Comparison of ENCODE assay signal across 9 cellular contexts in the genomic region with DNA sequence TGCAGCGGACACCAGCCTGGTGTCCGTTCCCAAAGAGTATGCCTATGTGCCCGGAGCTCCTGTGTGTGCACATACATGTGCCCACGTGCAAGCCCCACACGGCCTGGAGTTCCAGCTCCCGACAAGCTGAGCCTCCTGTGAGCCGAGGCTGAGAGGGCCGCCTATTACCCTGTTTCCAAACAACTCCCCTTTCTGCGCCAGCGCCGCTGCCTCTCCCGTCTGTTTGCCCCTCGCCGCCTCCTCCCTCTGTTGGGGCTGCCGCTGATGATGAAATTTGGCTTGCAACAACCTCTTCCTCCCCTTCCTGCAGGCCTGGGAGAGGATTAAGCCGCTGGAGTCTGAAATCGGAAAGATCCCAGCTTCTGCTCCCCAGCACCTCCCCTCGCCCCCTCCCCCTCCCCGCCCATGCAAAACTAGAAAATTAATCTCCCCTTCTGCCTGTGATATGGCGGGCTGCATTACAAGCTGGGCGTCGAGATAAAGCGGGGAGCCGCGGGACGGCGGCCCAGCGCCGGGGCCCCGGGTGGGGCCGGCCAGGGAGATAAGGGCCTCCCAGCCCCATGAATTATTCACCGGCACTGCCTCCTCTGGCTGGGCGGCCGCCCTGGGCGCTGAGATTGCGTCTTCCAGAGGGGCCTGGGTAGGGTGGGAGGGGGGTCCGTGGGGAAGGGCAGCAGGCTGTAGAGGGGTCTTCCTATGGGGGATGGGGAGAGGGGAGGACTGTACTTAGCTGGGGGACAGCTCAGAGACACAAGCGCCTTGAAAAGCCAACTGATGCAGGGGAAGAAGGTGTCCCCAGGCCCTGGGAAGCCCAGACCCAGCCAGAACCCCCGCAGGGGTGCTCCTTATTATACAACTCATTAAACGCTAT. TPM values are rescaled to one million over a fixed set of nuclear protein-coding genes. Genes with fewer than 3 reads are reported as not detected.
DNase-seq lines count a peak whose midpoint lies in the region; ATAC-seq, FAIRE-seq and TF ChIP-seq lines count a peak whose summit lies in the region.
"Had no signal": no experiment of that assay in that cellular context is flagged by ENCODE, and none has a peak within 500 bp of the region (broad histone marks: within the 10 kb centered on the region; RNA-seq: fewer than 3 reads in every experiment).

No MANE protein-coding gene starts in this region.

- ATAC-seq in SK-N-SH treated with all-trans-retinoic acid at 6 μM for 48 hours, result no peak
- ATAC-seq in HepG2, result peak; percentile 78
- ATAC-seq in upper lobe of right lung, result peak; percentile 90
- ATAC-seq in stimulated activated memory B cell treated with anti-CD40 and anti-IgM and Interleukin-4, amounts not matched to agents 10 μg/mL and 1 μg/mL and 100 μg/mL, for 72 hours, result no peak

- peaks cover 7% of the 10 kb centered on the region for H3K27me3 ChIP-seq in SK-N-SH (ENCODE audit: insufficient read depth)
- peaks cover 1 to 55% of the 10 kb centered on the region in 2 experiments; a peak in 4 of 5 replicates for H3K27me3 ChIP-seq in HepG2 (ENCODE audit: control insufficient read depth in 1 of 2, insufficient read depth in 2 of 2, low read length in 2 of 2)
- H3K27me3 ChIP-seq in upper lobe of right lung, result no peaks in the 10 kb centered on the region

- no peak for FAIRE-seq in HepG2 (lab: Jason Lieb, UNC)

- TF ChIP-seq POLR2A in HepG2 (IDR thresholded peaks at IDR 0.05; ENCODE audit: insufficient read depth in 1 of 2, low read depth in 2 of 2, low read length in 2 of 2), result no peak

- TF ChIP-seq CTCF in SK-N-SH (IDR thresholded peaks at IDR 0.05) (no peak), chondrocyte (IDR thresholded peaks at IDR 0.05) (no peak), HepG2 (CRISPR knock-in tag; IDR thresholded peaks at IDR 0.05) (no peak), upper lobe of right lung (IDR thresholded peaks at IDR 0.05) (no peak)

- TF ChIP-seq EP300 in SK-N-SH (IDR thresholded peaks at IDR 0.05; ENCODE audit: borderline replicate concordance in 1 of 2, low read depth in 1 of 2, low read length in 1 of 2) (no peak), HepG2 (IDR thresholded peaks at IDR 0.05; ENCODE audit: low read depth in 2 of 2, low read length in 2 of 2) (no peak), HepG2 (CRISPR knock-in tag; IDR thresholded peaks at IDR 0.05; ENCODE audit: borderline replicate concordance) (no peak)

- no peaks in the 10 kb centered on the region for H3F3A ChIP-seq in SK-N-SH (replicated peaks; ENCODE audit: insufficient read depth)

- intact Hi-C loops in HepG2 (cut with micrococcal nuclease; ENCODE audit: unreplicated experiment) (no loop called here), upper lobe of right lung (cut with DNase I) (loop anchor here (10.0 kb wide), 1 partner anchor 186 kb away; no protein-coding TSS in a partner anchor)

- H3K27ac ChIP-seq in SK-N-SH (ENCODE audit: low read depth in 2 of 2, low read length in 1 of 2), result no peak overlapping the region
- H3K27ac ChIP-seq in HepG2 (ENCODE audit: extremely low read length, insufficient read depth, low read length), result no peak overlapping the region
- H3K27ac ChIP-seq in upper lobe of right lung, result no peak overlapping the region

- no TSS peak for BruUV-seq in HepG2 (replicated peaks; lab: Mats Ljungman, UMichigan)

- H3K4me1 ChIP-seq in SK-N-SH (ENCODE audit: control insufficient read depth in 1 of 2, insufficient read depth in 2 of 2, low read depth in 1 of 2, low read length in 1 of 2) (peaks cover 0 to 6% of the 10 kb centered on the region in 2 experiments; a peak in 1 of 4 replicates), HepG2 (ENCODE audit: insufficient read depth, low read length) (peaks cover 24% of the 10 kb centered on the region), upper lobe of right lung (peaks cover 6% of the 10 kb centered on the region)

- H2AFZ ChIP-seq in SK-N-SH (ENCODE audit: low read depth) (no peak overlapping the region), HepG2 (ENCODE audit: low read length) (no peak overlapping the region)

- WGBS in SK-N-SH (ENCODE audit: low lambda C conversion rate), result 78% methylated on average over 36 of the region's 40 CpGs
- WGBS in HepG2 (ENCODE audit: low lambda C conversion rate), result 6% methylated on average over 25 of the region's 40 CpGs

- H3K9me3 ChIP-seq in SK-N-SH (no peaks in the 10 kb centered on the region), HepG2 (ENCODE audit: low read length) (no peaks in the 10 kb centered on the region), upper lobe of right lung (no peaks in the 10 kb centered on the region)

- CTCF ChIA-PET in SK-N-SH (lab: Yijun Ruan, JAX) (interaction anchor here (0.8 to 37.6 kb wide), 6 partner anchors 11 to 184 kb away, joined by 3 to 1401 read pairs (median 12); partner anchors contain the start of genes AQP5 and AQP6), HepG2 (lab: Yijun Ruan, JAX; ENCODE audit: low intra/inter-chr PET ratio, low total read pairs) (no interaction called here)

- H3K4me3 Mint-ChIP-seq in chondrocyte (ENCODE audit: unreplicated experiment), result no peak overlapping the region
- H3K4me3 Mint-ChIP-seq in stimulated activated memory B cell treated with anti-CD40 and anti-IgM and Interleukin-4, amounts not matched to agents 10 μg/mL and 1 μg/mL and 100 μg/mL, for 72 hours, result no peak overlapping the region
- H3K4me3 Mint-ChIP-seq: CD4-positive, CD25-positive, alpha-beta regulatory T cell had no signal

- H3K79me2 ChIP-seq in SK-N-SH (ENCODE audit: insufficient read depth) (no peaks in the 10 kb centered on the region), HepG2 (ENCODE audit: insufficient read depth, low read length) (no peaks in the 10 kb centered on the region)

- DNase-seq in SK-N-SH (peak; percentile 44), chondrocyte (ENCODE audit: low spot score) (peak; percentile 37), HepG2 (ENCODE audit: low spot score) (peak; percentile 46), upper lobe of right lung (peak; percentile 86), NCI-H510A (lab: John Stamatoyannopoulos, UW) (no peak)
- no peak for DNase-seq in NK-92 treated with Interleukin-12 subunit alpha and Interleukin-12 subunit beta, amount 100 ng/mL, for 24 hours (lab: John Stamatoyannopoulos, UW)
- DNase-seq: CD4-positive, CD25-positive, alpha-beta regulatory T cell had no signal

- H3K36me3 ChIP-seq in SK-N-SH (replicated peaks in 1 of 2; ENCODE audit: control insufficient read depth in 1 of 2, insufficient read depth in 2 of 2, low read length in 1 of 2) (no peaks in the 10 kb centered on the region), HepG2 (replicated peaks in 1 of 2; ENCODE audit: control insufficient read depth in 1 of 2, insufficient read depth in 2 of 2, low read length in 2 of 2) (no peaks in the 10 kb centered on the region), upper lobe of right lung (no peaks in the 10 kb centered on the region)

- H3K9me2 ChIP-seq in SK-N-SH, result no peaks in the 10 kb centered on the region

- no peak overlapping the region for H3K27ac Mint-ChIP-seq in chondrocyte (ENCODE audit: unreplicated experiment)
- H3K27ac Mint-ChIP-seq in stimulated activated memory B cell treated with anti-CD40 and anti-IgM and Interleukin-4, amounts not matched to agents 10 μg/mL and 1 μg/mL and 100 μg/mL, for 72 hours, result no peak overlapping the region

- POLR2A ChIA-PET in SK-N-SH (lab: Yijun Ruan, JAX) (interaction anchor here (1.0 kb wide), 1 partner anchor 72 kb away, joined by 3 read pairs; no protein-coding TSS in a partner anchor), HepG2 (lab: Yijun Ruan, JAX) (no interaction called here)

- no peak overlapping the region for H3K4me2 ChIP-seq in SK-N-SH
- peak overlapping the region; percentile 90 for H3K4me2 ChIP-seq in HepG2 (ENCODE audit: low read depth, low read length)

- H3K4me1 Mint-ChIP-seq in chondrocyte (ENCODE audit: low read depth), result peaks cover under 1% of the 10 kb centered on the region
- H3K4me1 Mint-ChIP-seq in stimulated activated memory B cell treated with anti-CD40 and anti-IgM and Interleukin-4, amounts not matched to agents 10 μg/mL and 1 μg/mL and 100 μg/mL, for 72 hours, result peaks cover 3% of the 10 kb centered on the region

- in situ Hi-C loops in HepG2 (cut with HindIII; ENCODE audit: extremely low pct_ligation_motif_present, low pct_unique_long_range_greater_than_20kb), result loop anchor here (10.0 kb wide), 1 partner anchor 186 kb away; no protein-coding TSS in a partner anchor

- H3K36me3 Mint-ChIP-seq in chondrocyte (ENCODE audit: low read depth), result peaks cover 2% of the 10 kb centered on the region
- no peaks in the 10 kb centered on the region for H3K36me3 Mint-ChIP-seq in stimulated activated memory B cell treated with anti-CD40 and anti-IgM and Interleukin-4, amounts not matched to agents 10 μg/mL and 1 μg/mL and 100 μg/mL, for 72 hours
- H3K36me3 Mint-ChIP-seq: CD4-positive, CD25-positive, alpha-beta regulatory T cell had no signal

- TF ChIP-seq RAD21 in SK-N-SH (IDR thresholded peaks at IDR 0.05; ENCODE audit: low read length) (no peak), HepG2 (CRISPR knock-in tag; IDR thresholded peaks at IDR 0.05) (no peak)

- H3K4me3 ChIP-seq in SK-N-SH (ENCODE audit: low read depth in 2 of 2, low read length in 1 of 2) (no peak overlapping the region), HepG2 (replicated peaks in 1 of 3; ENCODE audit: insufficient read depth in 1 of 3, low read depth in 2 of 3, low read length in 3 of 3) (peak overlapping the region; percentile 51 to 66 (median 59)), upper lobe of right lung (peak overlapping the region; percentile 36)

- H3K9ac ChIP-seq in SK-N-SH, result no peak overlapping the region
- H3K9ac ChIP-seq in HepG2 (ENCODE audit: insufficient read depth, low read depth, low read length), result no peak overlapping the region

- peaks cover 39% of the 10 kb centered on the region for H3K27me3 Mint-ChIP-seq in chondrocyte (ENCODE audit: low read depth)
- H3K27me3 Mint-ChIP-seq in stimulated activated memory B cell treated with anti-CD40 and anti-IgM and Interleukin-4, amounts not matched to agents 10 μg/mL and 1 μg/mL and 100 μg/mL, for 72 hours, result peaks cover 49% of the 10 kb centered on the region

- H3K9me3 Mint-ChIP-seq in chondrocyte (ENCODE audit: low read depth), result no peaks in the 10 kb centered on the region
- H3K9me3 Mint-ChIP-seq in stimulated activated memory B cell treated with anti-CD40 and anti-IgM and Interleukin-4, amounts not matched to agents 10 μg/mL and 1 μg/mL and 100 μg/mL, for 72 hours, result no peaks in the 10 kb centered on the region

- H4K20me1 ChIP-seq in SK-N-SH (ENCODE audit: insufficient read depth) (no peaks in the 10 kb centered on the region), HepG2 (ENCODE audit: insufficient read depth, low read length) (no peaks in the 10 kb centered on the region)

RNA-seq across cellular contexts. Expression of gene ASIC1, which starts 6.8 kb away (rescaled TPM):
- polyA plus RNA-seq in SK-N-SH (2012; rRNA removed) (24.3 and 28.4 TPM in 2 replicates), HepG2 (2011; rRNA removed) (1.3 and 1.5 TPM in 2 replicates)
- 13.0 and 18.6 TPM in 2 replicates for polyA plus RNA-seq in SK-N-SH (2012; cell fraction: cytosol; rRNA removed)
- polyA plus RNA-seq in SK-N-SH (2012; cell fraction: nucleus; rRNA removed), result 49.9 and 58.9 TPM in 2 replicates
- total RNA-seq in chondrocyte (2.5 to 4.4 TPM (median 3.9 TPM) in 3 replicates), HepG2 (2016; rRNA removed; fragmentation: Illumina TruSeq; extraction: Trizol) (0.24 and 0.44 TPM in 2 replicates), upper lobe of right lung (0.35 TPM)
- 0.26 and 0.30 TPM in 2 replicates for total RNA-seq in HepG2 (2016; cell fraction: cytosol; rRNA removed; fragmentation: Illumina TruSeq; extraction: Trizol; ENCODE audit: low read depth)
- total RNA-seq in HepG2 (2016; cell fraction: insoluble cytoplasmic fraction; rRNA removed; fragmentation: Illumina TruSeq; extraction: Trizol), result 0.19 and 1.1 TPM in 2 replicates
- 0.49 and 0.52 TPM in 2 replicates for total RNA-seq in HepG2 (2016; cell fraction: membrane; rRNA removed; fragmentation: Illumina TruSeq; extraction: Trizol)
- total RNA-seq in HepG2 (2016; cell fraction: nucleus; rRNA removed; fragmentation: Illumina TruSeq; extraction: Trizol), result 0.47 and 0.75 TPM in 2 replicates
- 0.85 and 0.98 TPM in 2 replicates for polyA plus RNA-seq in HepG2 (2011; cell fraction: cytosol; rRNA removed)
- 2.6 and 3.1 TPM in 2 replicates for polyA plus RNA-seq in HepG2 (2011; cell fraction: nucleus; rRNA removed)
- 0.56 and 0.67 TPM in 2 replicates for polyA plus RNA-seq in HepG2 (2012)
- 0.34 and 0.51 TPM in 2 replicates for polyA plus RNA-seq in HepG2 (2016; cell fraction: cytosol; fragmentation: Illumina TruSeq; extraction: Trizol; ENCODE audit: low read depth)
- 0.59 and 0.66 TPM in 2 replicates for polyA plus RNA-seq in HepG2 (2016; cell fraction: insoluble cytoplasmic fraction; fragmentation: Illumina TruSeq; extraction: Trizol; ENCODE audit: low read depth)
- polyA plus RNA-seq in HepG2 (2016; cell fraction: membrane; fragmentation: Illumina TruSeq; extraction: Trizol; ENCODE audit: low read depth), result 0.59 and 0.63 TPM in 2 replicates
- 2.9 and 3.2 TPM in 2 replicates for polyA plus RNA-seq in HepG2 (2016; cell fraction: nucleus; fragmentation: Illumina TruSeq; extraction: Trizol; ENCODE audit: insufficient read depth, low read depth)
- 2.0 and 12.2 TPM in 2 replicates for polyA minus RNA-seq in HepG2 (2011; rRNA and poly(A)+ RNA removed; ENCODE audit: low replicate concordance)
- polyA minus RNA-seq in HepG2 (2011; cell fraction: cytosol; rRNA and poly(A)+ RNA removed), result 0.40 and 0.88 TPM in 2 replicates
- 0.87 and 1.3 TPM in 2 replicates for polyA minus RNA-seq in HepG2 (2011; cell fraction: nucleus; rRNA and poly(A)+ RNA removed)

RNA-seq across cellular contexts. Expression of gene RACGAP1, which starts 25.4 kb away (rescaled TPM):
- polyA plus RNA-seq in SK-N-SH (2012; rRNA removed) (21.5 and 23.4 TPM in 2 replicates), HepG2 (2011; rRNA removed) (14.0 and 16.7 TPM in 2 replicates)
- 25.5 and 28.2 TPM in 2 replicates for polyA plus RNA-seq in SK-N-SH (2012; cell fraction: cytosol; rRNA removed)
- 16.0 and 24.4 TPM in 2 replicates for polyA plus RNA-seq in SK-N-SH (2012; cell fraction: nucleus; rRNA removed)
- total RNA-seq in chondrocyte (25.7 to 31.0 TPM (median 28.4 TPM) in 3 replicates), HepG2 (2016; rRNA removed; fragmentation: Illumina TruSeq; extraction: Trizol) (57.9 and 95.5 TPM in 2 replicates), upper lobe of right lung (10.8 TPM)
- total RNA-seq in HepG2 (2016; cell fraction: cytosol; rRNA removed; fragmentation: Illumina TruSeq; extraction: Trizol; ENCODE audit: low read depth), result 19.2 and 25.1 TPM in 2 replicates
- total RNA-seq in HepG2 (2016; cell fraction: insoluble cytoplasmic fraction; rRNA removed; fragmentation: Illumina TruSeq; extraction: Trizol), result 56.8 and 91.5 TPM in 2 replicates
- total RNA-seq in HepG2 (2016; cell fraction: membrane; rRNA removed; fragmentation: Illumina TruSeq; extraction: Trizol), result 22.2 and 24.7 TPM in 2 replicates
- total RNA-seq in HepG2 (2016; cell fraction: nucleus; rRNA removed; fragmentation: Illumina TruSeq; extraction: Trizol), result 29.8 and 36.8 TPM in 2 replicates
- 11.8 and 12.2 TPM in 2 replicates for polyA plus RNA-seq in HepG2 (2011; cell fraction: cytosol; rRNA removed)
- polyA plus RNA-seq in HepG2 (2011; cell fraction: nucleus; rRNA removed), result 15.3 and 17.4 TPM in 2 replicates
- polyA plus RNA-seq in HepG2 (2012), result 13.0 and 24.8 TPM in 2 replicates
- polyA plus RNA-seq in HepG2 (2016; cell fraction: cytosol; fragmentation: Illumina TruSeq; extraction: Trizol; ENCODE audit: low read depth), result 3.3 and 3.8 TPM in 2 replicates
- polyA plus RNA-seq in HepG2 (2016; cell fraction: insoluble cytoplasmic fraction; fragmentation: Illumina TruSeq; extraction: Trizol; ENCODE audit: low read depth), result 55.6 and 59.8 TPM in 2 replicates
- 8.3 and 9.6 TPM in 2 replicates for polyA plus RNA-seq in HepG2 (2016; cell fraction: membrane; fragmentation: Illumina TruSeq; extraction: Trizol; ENCODE audit: low read depth)
- polyA plus RNA-seq in HepG2 (2016; cell fraction: nucleus; fragmentation: Illumina TruSeq; extraction: Trizol; ENCODE audit: insufficient read depth, low read depth), result 35.4 and 37.2 TPM in 2 replicates
- polyA minus RNA-seq in HepG2 (2011; rRNA and poly(A)+ RNA removed; ENCODE audit: low replicate concordance), result 65.5 and 353 TPM in 2 replicates
- polyA minus RNA-seq in HepG2 (2011; cell fraction: cytosol; rRNA and poly(A)+ RNA removed), result 20.2 and 21.7 TPM in 2 replicates
- polyA minus RNA-seq in HepG2 (2011; cell fraction: nucleus; rRNA and poly(A)+ RNA removed), result 17.5 and 21.2 TPM in 2 replicates

RNA-seq across cellular contexts. Expression of gene SMARCD1, which starts 34.5 kb away (rescaled TPM):
- polyA plus RNA-seq in SK-N-SH (2012; rRNA removed), result 58.5 and 77.2 TPM in 2 replicates
- 37.1 and 43.2 TPM in 2 replicates for polyA plus RNA-seq in SK-N-SH (2012; cell fraction: cytosol; rRNA removed)
- polyA plus RNA-seq in SK-N-SH (2012; cell fraction: nucleus; rRNA removed), result 190 and 230 TPM in 2 replicates
- total RNA-seq in chondrocyte, result 50.8 to 55.7 TPM (median 52.0 TPM) in 3 replicates
- total RNA-seq in HepG2 (2016; rRNA removed; fragmentation: Illumina TruSeq; extraction: Trizol), result 54.6 and 64.9 TPM in 2 replicates
- total RNA-seq in HepG2 (2016; cell fraction: cytosol; rRNA removed; fragmentation: Illumina TruSeq; extraction: Trizol; ENCODE audit: low read depth), result 18.3 and 19.3 TPM in 2 replicates
- total RNA-seq in HepG2 (2016; cell fraction: insoluble cytoplasmic fraction; rRNA removed; fragmentation: Illumina TruSeq; extraction: Trizol), result 53.8 and 56.6 TPM in 2 replicates
- 51.5 and 52.7 TPM in 2 replicates for total RNA-seq in HepG2 (2016; cell fraction: membrane; rRNA removed; fragmentation: Illumina TruSeq; extraction: Trizol)
- 46.9 and 61.3 TPM in 2 replicates for total RNA-seq in HepG2 (2016; cell fraction: nucleus; rRNA removed; fragmentation: Illumina TruSeq; extraction: Trizol)
- polyA plus RNA-seq in HepG2 (2011; rRNA removed), result 51.7 and 55.5 TPM in 2 replicates
- polyA plus RNA-seq in HepG2 (2011; cell fraction: cytosol; rRNA removed), result 35.2 and 38.4 TPM in 2 replicates
- 69.3 and 71.6 TPM in 2 replicates for polyA plus RNA-seq in HepG2 (2011; cell fraction: nucleus; rRNA removed)
- polyA plus RNA-seq in HepG2 (2012), result 35.8 and 43.5 TPM in 2 replicates
- 12.2 and 14.5 TPM in 2 replicates for polyA plus RNA-seq in HepG2 (2016; cell fraction: cytosol; fragmentation: Illumina TruSeq; extraction: Trizol; ENCODE audit: low read depth)
- polyA plus RNA-seq in HepG2 (2016; cell fraction: insoluble cytoplasmic fraction; fragmentation: Illumina TruSeq; extraction: Trizol; ENCODE audit: low read depth), result 51.0 and 65.3 TPM in 2 replicates
- 41.4 and 44.8 TPM in 2 replicates for polyA plus RNA-seq in HepG2 (2016; cell fraction: membrane; fragmentation: Illumina TruSeq; extraction: Trizol; ENCODE audit: low read depth)
- polyA plus RNA-seq in HepG2 (2016; cell fraction: nucleus; fragmentation: Illumina TruSeq; extraction: Trizol; ENCODE audit: insufficient read depth, low read depth), result 82.4 and 96.0 TPM in 2 replicates
- polyA minus RNA-seq in HepG2 (2011; rRNA and poly(A)+ RNA removed; ENCODE audit: low replicate concordance), result 82.5 and 134 TPM in 2 replicates
- 41.4 and 46.1 TPM in 2 replicates for polyA minus RNA-seq in HepG2 (2011; cell fraction: cytosol; rRNA and poly(A)+ RNA removed)
- 68.1 and 69.0 TPM in 2 replicates for polyA minus RNA-seq in HepG2 (2011; cell fraction: nucleus; rRNA and poly(A)+ RNA removed)
- 44.0 TPM for total RNA-seq in upper lobe of right lung

RNA-seq across cellular contexts. Expression of gene GPD1, which starts 53.2 kb away (rescaled TPM):
- polyA plus RNA-seq in SK-N-SH (2012; rRNA removed) (0.07 and 0.26 TPM in 2 replicates), HepG2 (2011; rRNA removed) (3.7 and 7.2 TPM in 2 replicates)
- 0.06 and 0.07 TPM in 2 replicates for polyA plus RNA-seq in SK-N-SH (2012; cell fraction: cytosol; rRNA removed)
- 0.72 and 1.0 TPM in 2 replicates for polyA plus RNA-seq in SK-N-SH (2012; cell fraction: nucleus; rRNA removed)
- total RNA-seq in chondrocyte (0.46 TPM in 1 of 3 replicates, not detected in the others), HepG2 (2016; rRNA removed; fragmentation: Illumina TruSeq; extraction: Trizol) (30.6 and 38.1 TPM in 2 replicates), upper lobe of right lung (32.9 TPM)
- 5.3 and 5.6 TPM in 2 replicates for total RNA-seq in HepG2 (2016; cell fraction: cytosol; rRNA removed; fragmentation: Illumina TruSeq; extraction: Trizol; ENCODE audit: low read depth)
- total RNA-seq in HepG2 (2016; cell fraction: insoluble cytoplasmic fraction; rRNA removed; fragmentation: Illumina TruSeq; extraction: Trizol), result 31.5 and 38.6 TPM in 2 replicates
- 8.7 and 10.6 TPM in 2 replicates for total RNA-seq in HepG2 (2016; cell fraction: membrane; rRNA removed; fragmentation: Illumina TruSeq; extraction: Trizol)
- total RNA-seq in HepG2 (2016; cell fraction: nucleus; rRNA removed; fragmentation: Illumina TruSeq; extraction: Trizol), result 10.8 and 11.2 TPM in 2 replicates
- 6.2 and 10.3 TPM in 2 replicates for polyA plus RNA-seq in HepG2 (2011; cell fraction: cytosol; rRNA removed)
- 4.8 and 7.4 TPM in 2 replicates for polyA plus RNA-seq in HepG2 (2011; cell fraction: nucleus; rRNA removed)
- 14.9 and 15.6 TPM in 2 replicates for polyA plus RNA-seq in HepG2 (2012)
- 4.0 and 4.8 TPM in 2 replicates for polyA plus RNA-seq in HepG2 (2016; cell fraction: cytosol; fragmentation: Illumina TruSeq; extraction: Trizol; ENCODE audit: low read depth)
- 25.5 and 29.7 TPM in 2 replicates for polyA plus RNA-seq in HepG2 (2016; cell fraction: insoluble cytoplasmic fraction; fragmentation: Illumina TruSeq; extraction: Trizol; ENCODE audit: low read depth)
- polyA plus RNA-seq in HepG2 (2016; cell fraction: membrane; fragmentation: Illumina TruSeq; extraction: Trizol; ENCODE audit: low read depth), result 6.4 and 7.3 TPM in 2 replicates
- 14.8 and 19.3 TPM in 2 replicates for polyA plus RNA-seq in HepG2 (2016; cell fraction: nucleus; fragmentation: Illumina TruSeq; extraction: Trizol; ENCODE audit: insufficient read depth, low read depth)
- polyA minus RNA-seq in HepG2 (2011; rRNA and poly(A)+ RNA removed; ENCODE audit: low replicate concordance), result 2.2 and 5.6 TPM in 2 replicates
- polyA minus RNA-seq in HepG2 (2011; cell fraction: cytosol; rRNA and poly(A)+ RNA removed), result 2.0 and 3.5 TPM in 2 replicates
- polyA minus RNA-seq in HepG2 (2011; cell fraction: nucleus; rRNA and poly(A)+ RNA removed), result 5.7 and 8.7 TPM in 2 replicates
- total RNA-seq: CD4-positive, CD25-positive, alpha-beta regulatory T cell had no signal

Comparison
In these comparisons a context has a peak if more than half of its experiments do, and no peak if none do; other contexts are left out.
1. DNase-seq: peak in SK-N-SH (single experiment), chondrocyte (single experiment), HepG2 (single experiment) and upper lobe of right lung (single experiment); none in NCI-H510A (single experiment) and NK-92 treated with Interleukin-12 subunit alpha and Interleukin-12 subunit beta, amount 100 ng/mL, for 24 hours (single experiment).
2. H3K4me3 ChIP-seq: peak in HepG2 (3 of 3) and upper lobe of right lung (single experiment); none in SK-N-SH (0 of 2).
3. ATAC-seq: peak in HepG2 (single experiment) and upper lobe of right lung (single experiment); none in SK-N-SH treated with all-trans-retinoic acid at 6 μM for 48 hours (single experiment) and stimulated activated memory B cell treated with anti-CD40 and anti-IgM and Interleukin-4, amounts not matched to agents 10 μg/mL and 1 μg/mL and 100 μg/mL, for 72 hours (single experiment).
4. Of the 25 proteins assayed by ChIP-seq in both HepG2 and SK-N-SH: peak only in HepG2: MAX; only in SK-N-SH: none; in both: none; in neither: 24.